8 cellular contexts compared by ENCODE assay signal in genomic region chr20:10217517-10218410, GRCh38.
DNase-seq lines count a peak whose midpoint lies in the region; ATAC-seq and FAIRE-seq lines count a peak whose summit lies in the region.

No MANE protein-coding gene starts in this region.

- peak; percentile 72 for FAIRE-seq in islet of Langerhans (lab: Jason Lieb, UNC)

- ATAC-seq in GM18858 (IDR thresholded peaks at IDR 0.05; ENCODE audit: unreplicated experiment) = no peak

- DNase-seq in NCI-H187 (lab: John Stamatoyannopoulos, UW) (peak; percentile 11 to 38), NCI-H187 treated with DMSO at 0.1 percent for 48 hours (lab: John Stamatoyannopoulos, UW) (no peak), NCI-H526 treated with DMSO at 0.1 percent for 48 hours (lab: John Stamatoyannopoulos, UW) (peak; percentile 85), brain pericyte (ENCODE audit: low read depth, low spot score) (peak; percentile 76), activated gamma-delta T cell (lab: John Stamatoyannopoulos, UW) (no peak)
- peak; percentile 14 to 28 (median 18) for DNase-seq in stimulated activated CD4-positive, alpha-beta T cell treated with anti-CD3 and anti-CD28 coated beads, Interleukin-12 subunit alpha, Interleukin-12 subunit beta, amount 100 ng/mL, for 48 hours (ENCODE audit: low read depth in 2 of 3, low spot score in 1 of 3)

Comparison
In these comparisons a context has a peak if more than half of its experiments do, and no peak if none do; other contexts are left out.
1. DNase-seq: peak in NCI-H187 (2 of 2), NCI-H526 treated with DMSO at 0.1 percent for 48 hours (single experiment), brain pericyte (single experiment) and stimulated activated CD4-positive, alpha-beta T cell treated with anti-CD3 and anti-CD28 coated beads, Interleukin-12 subunit alpha, Interleukin-12 subunit beta, amount 100 ng/mL, for 48 hours (3 of 3); none in NCI-H187 treated with DMSO at 0.1 percent for 48 hours (single experiment) and activated gamma-delta T cell (single experiment).